Comparison of ENCODE assay signal across 1 cellular context in the genomic region with DNA sequence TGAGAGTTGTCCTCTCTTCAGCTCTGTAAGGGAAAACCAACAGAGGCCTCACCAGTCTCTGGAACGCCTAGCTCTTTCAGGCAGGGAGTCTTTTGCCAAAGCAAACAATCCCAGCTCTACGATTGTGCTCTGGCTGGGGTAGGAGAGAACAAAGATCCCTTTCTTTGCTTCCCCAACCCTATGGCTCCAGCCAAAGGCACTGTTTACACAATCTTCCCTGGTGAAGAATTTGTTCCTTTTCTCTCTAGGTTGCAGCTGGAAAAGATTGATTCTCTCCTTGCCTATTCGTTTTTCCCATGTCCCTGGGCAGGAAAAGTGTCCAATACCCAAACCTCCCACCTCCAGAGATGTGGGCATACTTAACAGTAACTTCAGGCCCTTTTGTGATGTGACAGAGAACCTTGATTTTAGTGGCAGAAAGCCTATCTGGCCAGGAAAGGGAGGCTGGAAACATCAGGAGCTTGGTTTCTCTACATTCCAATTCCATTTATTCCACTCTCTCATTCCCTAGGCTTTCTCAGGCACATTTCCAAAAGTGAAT.
TF ChIP-seq lines count a peak whose summit lies in the region.

No MANE protein-coding gene starts in this region.

TF ChIP-seq in HepG2, 621 proteins besides CTCF, POLR2A, EP300 and RAD21 (continued from another document):
- TF ChIP-seq, protein P1, sequence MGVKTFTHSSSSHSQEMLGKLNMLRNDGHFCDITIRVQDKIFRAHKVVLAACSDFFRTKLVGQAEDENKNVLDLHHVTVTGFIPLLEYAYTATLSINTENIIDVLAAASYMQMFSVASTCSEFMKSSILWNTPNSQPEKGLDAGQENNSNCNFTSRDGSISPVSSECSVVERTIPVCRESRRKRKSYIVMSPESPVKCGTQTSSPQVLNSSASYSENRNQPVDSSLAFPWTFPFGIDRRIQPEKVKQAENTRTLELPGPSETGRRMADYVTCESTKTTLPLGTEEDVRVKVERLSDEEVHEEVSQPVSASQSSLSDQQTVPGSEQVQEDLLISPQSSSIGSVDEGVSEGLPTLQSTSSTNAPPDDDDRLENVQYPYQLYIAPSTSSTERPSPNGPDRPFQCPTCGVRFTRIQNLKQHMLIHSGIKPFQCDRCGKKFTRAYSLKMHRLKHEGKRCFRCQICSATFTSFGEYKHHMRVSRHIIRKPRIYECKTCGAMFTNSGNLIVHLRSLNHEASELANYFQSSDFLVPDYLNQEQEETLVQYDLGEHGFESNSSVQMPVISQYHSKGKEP (CRISPR knock-in tag; IDR thresholded peaks at IDR 0.05): no peak
- peak; percentile 44; the same call in 1 of the 2 replicates for TF ChIP-seq TBX2 (CRISPR knock-in tag; IDR thresholded peaks at IDR 0.05; ENCODE audit: borderline replicate concordance)
- 0 out of 2 replicates have a peak, but pooled peaks have one; percentile 21 for TF ChIP-seq SMC3 (IDR thresholded peaks at IDR 0.05; ENCODE audit: low read length)
- peak; percentile 66; the same call in 1 of the 2 replicates for TF ChIP-seq SSRP1 (CRISPR knock-in tag; IDR thresholded peaks at IDR 0.05)
- peak; percentile 81 for TF ChIP-seq BCL6 (CRISPR knock-in tag; IDR thresholded peaks at IDR 0.05)
- TF ChIP-seq, protein P2, sequence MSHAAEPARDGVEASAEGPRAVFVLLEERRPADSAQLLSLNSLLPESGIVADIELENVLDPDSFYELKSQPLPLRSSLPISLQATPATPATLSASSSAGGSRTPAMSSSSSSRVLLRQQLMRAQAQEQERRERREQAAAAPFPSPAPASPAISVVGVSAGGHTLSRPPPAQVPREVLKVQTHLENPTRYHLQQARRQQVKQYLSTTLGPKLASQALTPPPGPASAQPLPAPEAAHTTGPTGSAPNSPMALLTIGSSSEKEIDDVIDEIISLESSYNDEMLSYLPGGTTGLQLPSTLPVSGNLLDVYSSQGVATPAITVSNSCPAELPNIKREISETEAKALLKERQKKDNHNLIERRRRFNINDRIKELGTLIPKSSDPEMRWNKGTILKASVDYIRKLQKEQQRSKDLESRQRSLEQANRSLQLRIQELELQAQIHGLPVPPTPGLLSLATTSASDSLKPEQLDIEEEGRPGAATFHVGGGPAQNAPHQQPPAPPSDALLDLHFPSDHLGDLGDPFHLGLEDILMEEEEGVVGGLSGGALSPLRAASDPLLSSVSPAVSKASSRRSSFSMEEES (CRISPR knock-in tag; IDR thresholded peaks at IDR 0.05): peak; percentile 54; the same call in 1 of the 2 replicates
- 0 out of 2 replicates have a peak, but pooled peaks have one; percentile 41 for TF ChIP-seq DNMT3B (CRISPR knock-in tag; conservative IDR thresholded peaks at IDR 0.05)
- no peak for TF ChIP-seq ZNF879 (CRISPR knock-in tag; IDR thresholded peaks at IDR 0.05)
- peak; percentile 77 for TF ChIP-seq IRF2 (CRISPR knock-in tag; IDR thresholded peaks at IDR 0.05)
- TF ChIP-seq, protein P3, sequence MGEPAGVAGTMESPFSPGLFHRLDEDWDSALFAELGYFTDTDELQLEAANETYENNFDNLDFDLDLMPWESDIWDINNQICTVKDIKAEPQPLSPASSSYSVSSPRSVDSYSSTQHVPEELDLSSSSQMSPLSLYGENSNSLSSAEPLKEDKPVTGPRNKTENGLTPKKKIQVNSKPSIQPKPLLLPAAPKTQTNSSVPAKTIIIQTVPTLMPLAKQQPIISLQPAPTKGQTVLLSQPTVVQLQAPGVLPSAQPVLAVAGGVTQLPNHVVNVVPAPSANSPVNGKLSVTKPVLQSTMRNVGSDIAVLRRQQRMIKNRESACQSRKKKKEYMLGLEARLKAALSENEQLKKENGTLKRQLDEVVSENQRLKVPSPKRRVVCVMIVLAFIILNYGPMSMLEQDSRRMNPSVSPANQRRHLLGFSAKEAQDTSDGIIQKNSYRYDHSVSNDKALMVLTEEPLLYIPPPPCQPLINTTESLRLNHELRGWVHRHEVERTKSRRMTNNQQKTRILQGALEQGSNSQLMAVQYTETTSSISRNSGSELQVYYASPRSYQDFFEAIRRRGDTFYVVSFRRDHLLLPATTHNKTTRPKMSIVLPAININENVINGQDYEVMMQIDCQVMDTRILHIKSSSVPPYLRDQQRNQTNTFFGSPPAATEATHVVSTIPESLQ (CRISPR knock-in tag; conservative IDR thresholded peaks at IDR 0.05): 0 out of 2 replicates have a peak, but pooled peaks have one; percentile 25
- 0 out of 2 replicates have a peak, but pooled peaks have one; percentile 40 for TF ChIP-seq ZBTB21 (CRISPR knock-in tag; IDR thresholded peaks at IDR 0.05)
